20 cellular contexts compared by ENCODE assay signal in the genomic region with DNA sequence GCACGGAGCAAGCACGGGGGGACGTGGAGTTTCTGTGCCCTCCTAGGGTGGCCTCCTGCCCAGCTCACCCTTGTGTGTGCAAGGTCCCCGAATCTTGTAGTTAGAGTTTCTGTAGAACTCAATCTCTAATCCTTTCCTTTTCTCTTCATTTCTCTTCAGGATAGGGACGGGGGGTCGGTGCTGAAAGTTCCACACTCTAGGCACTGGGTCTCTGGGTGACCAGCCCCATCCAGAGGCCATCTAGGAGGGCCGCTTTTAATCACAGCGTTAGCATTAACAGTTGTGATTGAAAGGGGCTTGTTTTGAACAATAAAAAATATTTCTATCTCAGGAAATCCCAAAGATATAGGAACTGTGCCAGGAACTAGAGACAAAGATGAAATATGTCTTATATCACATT.
"Had no signal": no experiment of that assay in that cellular context is flagged by ENCODE, and none has a peak within 500 bp of the region (broad histone marks: within the 10 kb centered on the region; RNA-seq: fewer than 3 reads in every experiment).

No MANE protein-coding gene starts in this region.

- ATAC-seq: activated CD8-positive, alpha-beta T cell treated with anti-CD3 and anti-CD28 coated beads for 36 hours; T-cell had no signal

- H3K36me3 ChIP-seq: breast epithelium had no signal

- H3K9me3 Mint-ChIP-seq: activated CD8-positive, alpha-beta T cell treated with anti-CD3 and anti-CD28 coated beads for 36 hours; activated naive CD4-positive, alpha-beta T cell treated with anti-CD3 and anti-CD28 coated beads, Interleukin-2, amount 50 U/mL, for 24 hours; T-cell had no signal

- DNase-seq: activated CD4-positive, alpha-beta T cell treated with anti-CD3 and anti-CD28 coated beads for 4 hours; activated CD8-positive, alpha-beta memory T cell treated with anti-CD3 and anti-CD28 coated beads, Interleukin-2, amount 50 U/mL, for 4 hours; activated CD8-positive, alpha-beta T cell treated with anti-CD3 and anti-CD28 coated beads for 36 hours; activated effector memory CD4-positive, alpha-beta T cell treated with Interleukin-2 at 50 U/mL for 16 hours; activated naive CD4-positive, alpha-beta T cell; aorta; caudate nucleus; Karpas-422; MM.1S; NCI-H1105 treated with DMSO at 0.1 percent for 48 hours; NCI-H1436 treated with DMSO at 0.1 percent for 48 hours; NCI-H187; NCI-H2081 treated with DMSO at 0.1 percent for 48 hours; NCI-H446; NCI-H524; SHP77 treated with DMSO at 0.1 percent for 48 hours; T-cell had no signal

- H3K9me3 ChIP-seq: breast epithelium had no signal

- H3K27ac ChIP-seq: breast epithelium, VCaP had no signal

- H3K4me1 ChIP-seq: breast epithelium had no signal

- H3K36me3 Mint-ChIP-seq: activated naive CD4-positive, alpha-beta T cell treated with anti-CD3 and anti-CD28 coated beads, Interleukin-2, amount 50 U/mL, for 24 hours; T-cell had no signal

- H3K4me3 Mint-ChIP-seq: activated CD8-positive, alpha-beta T cell treated with anti-CD3 and anti-CD28 coated beads for 36 hours; activated naive CD4-positive, alpha-beta T cell treated with anti-CD3 and anti-CD28 coated beads, Interleukin-2, amount 50 U/mL, for 24 hours; T-cell had no signal

- H3K27ac Mint-ChIP-seq: activated CD8-positive, alpha-beta T cell treated with anti-CD3 and anti-CD28 coated beads for 36 hours; activated naive CD4-positive, alpha-beta T cell treated with anti-CD3 and anti-CD28 coated beads, Interleukin-2, amount 50 U/mL, for 24 hours; T-cell had no signal

- H3K4me3 ChIP-seq: breast epithelium had no signal

- H3K27me3 ChIP-seq: breast epithelium had no signal

- H3K4me1 Mint-ChIP-seq: activated naive CD4-positive, alpha-beta T cell treated with anti-CD3 and anti-CD28 coated beads, Interleukin-2, amount 50 U/mL, for 24 hours; T-cell had no signal
